ENCODE assay signal across 10 cellular contexts in the genomic region with DNA sequence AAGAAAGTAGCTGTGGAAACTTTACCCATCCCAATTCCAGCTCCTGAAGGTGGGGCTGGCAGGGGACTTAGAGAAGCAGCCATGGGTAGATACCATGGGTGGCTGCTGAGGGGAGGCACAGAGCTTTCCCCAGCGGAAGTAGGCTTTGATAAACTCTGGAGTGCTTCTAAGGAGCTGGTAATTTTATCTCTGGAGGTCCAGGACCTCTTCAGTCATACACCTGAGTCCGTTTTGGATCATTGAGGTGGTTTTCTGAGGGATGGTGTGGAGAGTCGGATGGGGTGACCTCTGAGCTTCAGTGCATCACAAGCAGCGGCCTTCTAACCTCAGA. TPM values are rescaled to one million over a fixed set of nuclear protein-coding genes. Genes with fewer than 3 reads are reported as not detected.
DNase-seq lines count a peak whose midpoint lies in the region; ATAC-seq and TF ChIP-seq lines count a peak whose summit lies in the region.
"Had no signal": no experiment of that assay in that cellular context is flagged by ENCODE, and none has a peak within 500 bp of the region (broad histone marks: within the 10 kb centered on the region; RNA-seq: fewer than 3 reads in every experiment).

No MANE protein-coding gene starts in this region.

- no peaks in the 10 kb centered on the region for H3K4me1 ChIP-seq in smooth muscle cell (ENCODE audit: low read depth)
- H3K4me1 ChIP-seq: BE2C had no signal

- no peak overlapping the region for H3K27ac ChIP-seq in smooth muscle cell (ENCODE audit: low read depth)

- no peaks in the 10 kb centered on the region for H3K9me3 ChIP-seq in smooth muscle cell (replicated peaks; ENCODE audit: low read depth)
- H3K9me3 ChIP-seq: BE2C had no signal

- 91% methylated on average over 4 of the region's 4 CpGs for WGBS in smooth muscle cell (ENCODE audit: low lambda C conversion rate)

- H3K36me3 ChIP-seq in smooth muscle cell (ENCODE audit: low read depth): no peaks in the 10 kb centered on the region
- H3K36me3 ChIP-seq: BE2C had no signal

- H2AFZ ChIP-seq in smooth muscle cell (ENCODE audit: low read depth): no peak overlapping the region

- H3K4me3 Mint-ChIP-seq in activated T-cell treated with anti-CD3 and anti-CD28 coated beads, Interleukin-2, amount 50 U/mL, for 24 hours: peak overlapping the region; percentile 34
- peak overlapping the region; percentile 48 for H3K4me3 Mint-ChIP-seq in activated CD8-positive, alpha-beta T cell treated with anti-CD3 and anti-CD28 coated beads for 36 hours
- H3K4me3 Mint-ChIP-seq in stimulated activated naive B cell treated with anti-CD40 and anti-IgM and Interleukin-4, amounts not matched to agents 10 μg/mL and 1 μg/mL and 100 μg/mL, for 72 hours: peak overlapping the region in 1 of 2 donors; percentile 29

- H3K4me3 ChIP-seq in smooth muscle cell: no peak overlapping the region

- peak; percentile 10 for ATAC-seq in HG03039 (IDR thresholded peaks at IDR 0.05; ENCODE audit: unreplicated experiment)
- ATAC-seq in activated CD8-positive, alpha-beta T cell treated with anti-CD3 and anti-CD28 coated beads for 36 hours: peak; percentile 31
- peak; percentile 29 to 34 for ATAC-seq in stimulated activated naive B cell treated with anti-CD40 and anti-IgM and Interleukin-4, amounts not matched to agents 10 μg/mL and 1 μg/mL and 100 μg/mL, for 72 hours (replicated peaks)

- H3F3A ChIP-seq in smooth muscle cell (ENCODE audit: low read depth): no peaks in the 10 kb centered on the region

- peak overlapping the region; percentile 97 for H3K27ac Mint-ChIP-seq in activated T-cell treated with anti-CD3 and anti-CD28 coated beads, Interleukin-2, amount 50 U/mL, for 24 hours
- H3K27ac Mint-ChIP-seq in activated CD8-positive, alpha-beta T cell treated with anti-CD3 and anti-CD28 coated beads for 36 hours: peak overlapping the region; percentile 94
- peak overlapping the region; percentile 97 for H3K27ac Mint-ChIP-seq in stimulated activated naive B cell treated with anti-CD40 and anti-IgM and Interleukin-4, amounts not matched to agents 10 μg/mL and 1 μg/mL and 100 μg/mL, for 72 hours

- POLR2A ChIA-PET in activated CD8-positive, alpha-beta T cell treated with anti-CD3 and anti-CD28 coated beads for 36 hours (lab: Charles Lee): interaction anchor here (0.5 to 3.2 kb wide), 22 partner anchors 9 to 441 kb away, joined by 3 to 18 read pairs (median 4); partner anchors contain the start of genes APLF and FBXO48

- CTCF ChIA-PET in activated CD8-positive, alpha-beta T cell treated with anti-CD3 and anti-CD28 coated beads for 36 hours (lab: Charles Lee): interaction anchor here (0.6 to 5.3 kb wide), 25 partner anchors 9 to 442 kb away, joined by 3 to 60 read pairs (median 6); partner anchors contain the start of genes APLF, ARHGAP25 and FBXO48

- no peaks in the 10 kb centered on the region for H4K20me1 ChIP-seq in smooth muscle cell (ENCODE audit: low read depth)

- H3K36me3 Mint-ChIP-seq in activated T-cell treated with anti-CD3 and anti-CD28 coated beads, Interleukin-2, amount 50 U/mL, for 24 hours (ENCODE audit: low read depth): no peaks in the 10 kb centered on the region
- H3K36me3 Mint-ChIP-seq in activated CD8-positive, alpha-beta T cell treated with anti-CD3 and anti-CD28 coated beads for 36 hours (ENCODE audit: low read depth): no peaks in the 10 kb centered on the region
- H3K36me3 Mint-ChIP-seq in stimulated activated naive B cell treated with anti-CD40 and anti-IgM and Interleukin-4, amounts not matched to agents 10 μg/mL and 1 μg/mL and 100 μg/mL, for 72 hours: peaks cover 0 to 2% of the 10 kb centered on the region in 2 donors

- DNase-seq in activated T-cell treated with anti-CD3 and anti-CD28 coated beads, Interleukin-2, amount 50 U/mL, for 24 hours: peak; percentile 38
- no peak for DNase-seq in activated T-cell treated with anti-CD3 and anti-CD28 coated beads, Interleukin-2, amount 50 U/mL, for 1 hour
- no peak for DNase-seq in activated CD8-positive, alpha-beta T cell treated with anti-CD3 and anti-CD28 coated beads for 36 hours
- no peak for DNase-seq in stimulated activated naive B cell treated with anti-CD40 and anti-IgM and Interleukin-4, amounts not matched to agents 10 μg/mL and 1 μg/mL and 100 μg/mL, for 72 hours
- no peak for DNase-seq in NCI-H446 (lab: John Stamatoyannopoulos, UW)
- DNase-seq in SKM-1 treated with dmso at 0.1 percent for 144 hours (lab: John Stamatoyannopoulos, UW; ENCODE audit: unreplicated experiment): no peak
- no peak for DNase-seq in smooth muscle cell (lab: John Stamatoyannopoulos, UW; ENCODE audit: unreplicated experiment)
- DNase-seq: BE2C had no signal

- H3K9ac ChIP-seq in smooth muscle cell (ENCODE audit: low read depth): no peak overlapping the region

- H3K27me3 Mint-ChIP-seq in activated T-cell treated with anti-CD3 and anti-CD28 coated beads, Interleukin-2, amount 50 U/mL, for 24 hours: no peaks in the 10 kb centered on the region
- no peaks in the 10 kb centered on the region for H3K27me3 Mint-ChIP-seq in activated CD8-positive, alpha-beta T cell treated with anti-CD3 and anti-CD28 coated beads for 36 hours
- no peaks in the 10 kb centered on the region for H3K27me3 Mint-ChIP-seq in stimulated activated naive B cell treated with anti-CD40 and anti-IgM and Interleukin-4, amounts not matched to agents 10 μg/mL and 1 μg/mL and 100 μg/mL, for 72 hours

- H3K79me2 ChIP-seq in smooth muscle cell (ENCODE audit: low read depth): no peaks in the 10 kb centered on the region

- intact Hi-C loops in activated CD8-positive, alpha-beta T cell treated with anti-CD3 and anti-CD28 coated beads for 36 hours (cut with micrococcal nuclease): loop anchor here (5.0 kb wide), 2 partner anchors 161 to 441 kb away; partner anchors contain the start of genes APLF and FBXO48

- H3K27me3 ChIP-seq in smooth muscle cell (ENCODE audit: low read depth): no peaks in the 10 kb centered on the region
- H3K27me3 ChIP-seq: BE2C had no signal

- TF ChIP-seq CTCF in activated CD8-positive, alpha-beta T cell treated with anti-CD3 and anti-CD28 coated beads for 36 hours (IDR thresholded peaks at IDR 0.05): no peak
- no peak for TF ChIP-seq CTCF in smooth muscle cell (IDR thresholded peaks at IDR 0.05; ENCODE audit: borderline replicate concordance, insufficient read depth, poor library complexity, severe bottlenecking)

- no peak overlapping the region for H3K4me2 ChIP-seq in smooth muscle cell

- H3K9me3 Mint-ChIP-seq in activated T-cell treated with anti-CD3 and anti-CD28 coated beads, Interleukin-2, amount 50 U/mL, for 24 hours: no peaks in the 10 kb centered on the region
- H3K9me3 Mint-ChIP-seq in activated CD8-positive, alpha-beta T cell treated with anti-CD3 and anti-CD28 coated beads for 36 hours: peaks cover 1% of the 10 kb centered on the region
- H3K9me3 Mint-ChIP-seq in stimulated activated naive B cell treated with anti-CD40 and anti-IgM and Interleukin-4, amounts not matched to agents 10 μg/mL and 1 μg/mL and 100 μg/mL, for 72 hours: peaks cover 0 to 4% of the 10 kb centered on the region in 2 donors

- peaks cover 35% of the 10 kb centered on the region for H3K4me1 Mint-ChIP-seq in activated T-cell treated with anti-CD3 and anti-CD28 coated beads, Interleukin-2, amount 50 U/mL, for 24 hours (ENCODE audit: low read depth)
- H3K4me1 Mint-ChIP-seq in activated CD8-positive, alpha-beta T cell treated with anti-CD3 and anti-CD28 coated beads for 36 hours (ENCODE audit: low read depth): peaks cover 35% of the 10 kb centered on the region
- H3K4me1 Mint-ChIP-seq in stimulated activated naive B cell treated with anti-CD40 and anti-IgM and Interleukin-4, amounts not matched to agents 10 μg/mL and 1 μg/mL and 100 μg/mL, for 72 hours: peaks cover 21 to 48% of the 10 kb centered on the region in 2 donors

RNA-seq across cellular contexts. Expression of gene BMP10, which starts 36.7 kb away (rescaled TPM):
- not detected for total RNA-seq in activated CD8-positive, alpha-beta T cell treated with anti-CD3 and anti-CD28 coated beads for 36 hours
- 0.22 TPM in 1 of 2 replicates, not detected in the other for total RNA-seq in smooth muscle cell
- polyA plus RNA-seq in smooth muscle cell: not detected in 2 replicates
- total RNA-seq: RPMI7951 had no signal

RNA-seq across cellular contexts. Expression of gene GKN2, which starts 44.8 kb away (rescaled TPM):
- not detected for total RNA-seq in activated CD8-positive, alpha-beta T cell treated with anti-CD3 and anti-CD28 coated beads for 36 hours
- total RNA-seq in smooth muscle cell: not detected in 2 replicates
- polyA plus RNA-seq in smooth muscle cell: not detected in 2 replicates
- total RNA-seq: RPMI7951 had no signal
